10 cellular contexts compared by ENCODE assay signal in the genomic region with DNA sequence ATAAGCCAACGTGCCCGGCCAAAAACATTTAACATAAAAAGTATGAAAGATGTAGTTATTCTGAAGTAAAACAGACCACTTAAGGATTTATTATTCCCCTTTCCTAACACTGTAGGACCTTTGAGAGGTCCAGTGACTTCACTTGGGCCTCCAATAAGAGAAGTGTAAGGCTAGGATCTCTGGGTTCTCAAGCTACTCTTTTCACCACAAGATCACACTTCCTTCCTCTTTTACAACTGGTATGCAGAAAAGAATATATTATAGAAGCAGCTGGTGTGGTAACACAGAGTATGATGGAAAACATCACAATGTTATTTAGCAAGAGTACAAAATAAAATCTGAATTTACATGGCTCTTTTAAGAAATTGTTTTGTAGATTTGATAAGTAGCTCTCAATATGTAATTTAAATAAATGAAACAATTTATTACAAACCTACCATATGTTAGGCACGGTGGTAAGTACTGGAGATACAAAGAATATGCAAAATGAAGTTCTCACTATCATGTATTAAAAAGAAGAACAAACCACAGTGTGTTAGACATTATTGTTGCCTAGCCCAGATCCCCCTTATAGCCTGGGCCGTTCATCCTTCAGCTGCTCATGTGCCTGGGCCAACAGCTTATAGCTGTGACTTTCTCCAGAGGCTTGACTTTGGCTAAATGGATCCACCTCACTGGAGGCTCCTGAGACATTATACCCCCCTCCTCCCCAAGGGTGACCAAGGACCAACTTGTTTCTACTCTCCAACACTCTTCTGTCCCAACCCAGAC. TPM values are rescaled to one million over a fixed set of nuclear protein-coding genes. Genes with fewer than 3 reads are reported as not detected.
DNase-seq lines count a peak whose midpoint lies in the region; ATAC-seq and TF ChIP-seq lines count a peak whose summit lies in the region.
"Had no signal": no experiment of that assay in that cellular context is flagged by ENCODE, and none has a peak within 500 bp of the region (broad histone marks: within the 10 kb centered on the region; RNA-seq: fewer than 3 reads in every experiment).

No MANE protein-coding gene starts in this region.

- H3K4me3 ChIP-seq in GM12864 (ENCODE audit: low read depth, low read length) (no peak overlapping the region), right cardiac atrium (ENCODE audit: low read length) (no peak overlapping the region), PC-9 (no peak overlapping the region)

- no peaks in the 10 kb centered on the region for H4K20me1 ChIP-seq in PC-9 (ENCODE audit: insufficient read depth)

- H3K36me3 ChIP-seq in KOPT-K1 (ENCODE audit: insufficient read depth, low read length) (no peaks in the 10 kb centered on the region), PC-9 (ENCODE audit: low read depth) (no peaks in the 10 kb centered on the region)
- H3K36me3 ChIP-seq: SJCRH30 had no signal

- CTCF ChIA-PET in PC-9 (lab: Charles Lee): interaction anchor here (1.6 kb wide), 1 partner anchor 15 kb away, joined by 3 read pairs; no protein-coding TSS in a partner anchor

- DNase-seq in GM12864 (ENCODE audit: low read depth): peak; percentile 49
- DNase-seq in right cardiac atrium: no peak
- no peak for DNase-seq in activated effector memory CD4-positive, alpha-beta T cell treated with anti-CD3 and anti-CD28 coated beads, Interleukin-2, amount 50 U/mL, for 16 hours
- no peak for DNase-seq in NCI-H774 (lab: John Stamatoyannopoulos, UW)
- DNase-seq in PC-9: no peak
- DNase-seq in NCI-H2081 treated with DMSO at 0.1 percent for 48 hours (lab: John Stamatoyannopoulos, UW): no peak
- DNase-seq: nephron progenitor cell had no signal

- no peaks in the 10 kb centered on the region for H3K9me2 ChIP-seq in PC-9 (ENCODE audit: insufficient read depth)

- H3K27ac ChIP-seq in KOPT-K1 (ENCODE audit: low read depth, low read length, poor library complexity, severe bottlenecking): peak overlapping the region; percentile 58
- H3K27ac ChIP-seq in right cardiac atrium (ENCODE audit: low read length): no peak overlapping the region
- H3K27ac ChIP-seq in PC-9: no peak overlapping the region
- H3K27ac ChIP-seq: SJCRH30 had no signal

- no peaks in the 10 kb centered on the region for H3K79me2 ChIP-seq in PC-9 (ENCODE audit: low read depth)

- intact Hi-C loops in right cardiac atrium (cut with DNase I): no loop called here
- intact Hi-C loops in PC-9 (cut with micrococcal nuclease; ENCODE audit: unreplicated experiment): no loop called here

- peak; percentile 94 for ATAC-seq in GM21723 (IDR thresholded peaks at IDR 0.05; ENCODE audit: unreplicated experiment)
- ATAC-seq in right cardiac atrium: peak; percentile 46 to 54

- H3K4me1 ChIP-seq in right cardiac atrium (ENCODE audit: control insufficient read depth, insufficient read depth, low read length) (peaks cover 2% of the 10 kb centered on the region), PC-9 (replicated peaks; ENCODE audit: insufficient read depth) (no peaks in the 10 kb centered on the region)

- H3K4me2 ChIP-seq in PC-9: no peak overlapping the region

- H3K27me3 ChIP-seq in right cardiac atrium (ENCODE audit: control insufficient read depth, insufficient read depth): no peaks in the 10 kb centered on the region
- H3K27me3 ChIP-seq in PC-9 (ENCODE audit: insufficient read depth, low read depth): no peaks in the 10 kb centered on the region
- H3K27me3 ChIP-seq: SJCRH30 had no signal

- H3F3A ChIP-seq in PC-9 (ENCODE audit: insufficient read depth, low read depth): no peaks in the 10 kb centered on the region

- H2AFZ ChIP-seq in PC-9: no peak overlapping the region

- POLR2A ChIA-PET in PC-9 (lab: Charles Lee; ENCODE audit: unreplicated experiment): no interaction called here

- TF ChIP-seq CTCF in GM12864 (IDR thresholded peaks at IDR 0.05; ENCODE audit: low read depth, low read length, missing control alignments): no peak
- TF ChIP-seq CTCF in PC-9 (conservative IDR thresholded peaks at IDR 0.05): no peak

- H3K9me3 ChIP-seq in KOPT-K1 (ENCODE audit: insufficient read depth, low read length, poor library complexity, severe bottlenecking): peaks cover 4% of the 10 kb centered on the region
- H3K9me3 ChIP-seq in right cardiac atrium (ENCODE audit: control insufficient read depth, low read length): no peaks in the 10 kb centered on the region
- no peaks in the 10 kb centered on the region for H3K9me3 ChIP-seq in PC-9 (ENCODE audit: insufficient read depth, low read depth)
- H3K9me3 ChIP-seq: SJCRH30 had no signal

- WGBS in right cardiac atrium: 77% methylated on average over 4 of the region's 4 CpGs

- no TSS peak for BruUV-seq in PC-9 (replicated peaks; lab: Mats Ljungman, UMichigan)

RNA-seq across cellular contexts. Expression of a gene that starts 30.0 kb away (rescaled TPM):
- 10 to 100 TPM in 3 of 4 donors, 1 to 10 TPM in 1; 5.6 to 15.4 (median 12.0) TPM for total RNA-seq in right cardiac atrium
- polyA plus RNA-seq in right cardiac atrium: 5.4 TPM
- total RNA-seq in PC-9 (2021): 44.2 and 58.1 TPM in 2 replicates

RNA-seq across cellular contexts. Expression of a gene that starts 51.2 kb away (rescaled TPM):
- 100 to 1,000 TPM; 310 to 338 (median 324) TPM for total RNA-seq in right cardiac atrium
- polyA plus RNA-seq in right cardiac atrium: 146 TPM
- total RNA-seq in PC-9 (2021): 155 and 238 TPM in 2 replicates
